In the genomic region with DNA sequence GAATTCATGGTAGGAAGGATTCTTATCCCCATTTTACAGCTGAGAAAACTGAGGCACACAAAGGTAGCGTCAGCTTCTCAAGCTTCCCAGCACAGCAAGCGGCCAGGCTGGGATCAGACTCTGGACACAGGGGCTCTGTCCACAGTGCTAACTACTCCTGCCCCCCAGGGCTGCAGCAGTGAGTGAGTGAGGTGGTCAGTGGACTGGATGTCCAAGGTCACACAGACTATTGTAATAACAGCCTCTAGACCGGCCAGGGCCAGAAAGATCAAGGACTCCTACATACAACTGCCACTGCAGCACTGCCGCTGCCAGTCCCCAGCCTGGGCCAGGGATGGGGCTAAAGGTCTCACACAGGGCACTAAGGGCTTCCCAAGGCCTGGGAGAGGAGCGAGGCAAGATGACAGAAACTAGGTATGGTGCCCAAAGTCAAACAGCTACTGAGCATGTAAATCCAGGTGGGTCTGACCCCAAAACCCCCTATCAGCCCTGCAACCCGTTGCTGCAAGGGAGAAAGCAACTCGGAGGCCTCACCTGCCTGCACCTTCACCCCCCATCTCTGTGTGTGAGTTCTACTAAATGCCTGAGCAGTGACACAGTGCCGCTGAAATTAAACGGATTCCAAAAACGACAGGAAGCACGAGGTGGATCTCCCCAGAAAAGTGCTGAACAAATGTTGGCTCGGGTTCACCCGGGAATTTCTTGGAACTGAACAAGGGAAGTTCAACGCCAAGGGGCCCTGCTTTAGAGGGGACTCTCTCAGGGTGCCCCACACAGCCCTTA, we compare ENCODE assay signal across 8 cellular contexts.
DNase-seq lines count a peak whose midpoint lies in the region; ATAC-seq and TF ChIP-seq lines count a peak whose summit lies in the region.

No MANE protein-coding gene starts in this region.

- H3K9me3 Mint-ChIP-seq in activated CD4-positive, alpha-beta T cell treated with anti-CD3 and anti-CD28 coated beads, Interleukin-2, amount 10 ng/mL, durations not matched to agents 7 days and 5 days = no peaks in the 10 kb centered on the region

- intact Hi-C loops in body of pancreas (cut with DNase I) = no loop called here

- H3K36me3 Mint-ChIP-seq in activated CD4-positive, alpha-beta T cell treated with anti-CD3 and anti-CD28 coated beads, Interleukin-2, amount 10 ng/mL, durations not matched to agents 7 days and 5 days (ENCODE audit: low read depth) = no peaks in the 10 kb centered on the region

- no peak for TF ChIP-seq EP300 in upper lobe of left lung (IDR thresholded peaks at IDR 0.05)

- ATAC-seq in body of pancreas = peak; percentile 16
- no peak for ATAC-seq in lung (ENCODE audit: insufficient read depth, low FRiP score)
- ATAC-seq in upper lobe of left lung (ENCODE audit: low FRiP score in 2 of 2) = no peak
- no peak for ATAC-seq in GM19035 (IDR thresholded peaks at IDR 0.05; ENCODE audit: unreplicated experiment)

- H3K4me1 ChIP-seq in body of pancreas (peaks cover 47% of the 10 kb centered on the region), lung (ENCODE audit: control insufficient read depth in 2 of 2, insufficient read depth in 2 of 2, low read length in 2 of 2) (peaks cover 8 to 29% of the 10 kb centered on the region in 2 donors), upper lobe of left lung (peaks cover 45 to 65% (median 56%) of the 10 kb centered on the region in 4 donors)

- H3K9me3 ChIP-seq in body of pancreas (no peaks in the 10 kb centered on the region), lung (ENCODE audit: control insufficient read depth in 2 of 2, insufficient read depth in 1 of 2, low read length in 1 of 2) (no peaks in the 10 kb centered on the region), upper lobe of left lung (no peaks in the 10 kb centered on the region)

- no peaks in the 10 kb centered on the region for H3K27me3 Mint-ChIP-seq in activated CD4-positive, alpha-beta T cell treated with anti-CD3 and anti-CD28 coated beads, Interleukin-2, amount 10 ng/mL, durations not matched to agents 7 days and 5 days

- TF ChIP-seq POLR2A in body of pancreas (IDR thresholded peaks at IDR 0.05) (peak in 1 of 3 donors; percentile 31), upper lobe of left lung (IDR thresholded peaks at IDR 0.05) (no peak), erythroblast (IDR thresholded peaks at IDR 0.05; ENCODE audit: low read length) (no peak)

- H3K36me3 ChIP-seq in body of pancreas (replicated peaks in 1 of 2; ENCODE audit: insufficient read depth in 1 of 2, low read depth in 2 of 2) (no peaks in the 10 kb centered on the region), lung (ENCODE audit: control insufficient read depth in 2 of 2, insufficient read depth in 2 of 2, low read length in 2 of 2) (no peaks in the 10 kb centered on the region), upper lobe of left lung (no peaks in the 10 kb centered on the region)

- POLR2A ChIA-PET in activated CD4-positive, alpha-beta T cell treated with anti-CD3 and anti-CD28 coated beads, Interleukin-2, amount 10 ng/mL, durations not matched to agents 7 days and 5 days (lab: Charles Lee) = interaction anchor here (0.6 to 0.7 kb wide), 2 partner anchors 8 to 56 kb away, joined by 3 read pairs; no protein-coding TSS in a partner anchor

- TF ChIP-seq CTCF in body of pancreas (IDR thresholded peaks at IDR 0.05) (no peak), lung (IDR thresholded peaks at IDR 0.05; ENCODE audit: control extremely low read depth, extremely low read depth) (no peak), upper lobe of left lung (IDR thresholded peaks at IDR 0.05) (no peak)

- no peak for DNase-seq in activated CD4-positive, alpha-beta T cell treated with anti-CD3 and anti-CD28 coated beads, Interleukin-2, amount 10 ng/mL, durations not matched to agents 7 days and 5 days
- no peak for DNase-seq in activated CD4-positive, alpha-beta T cell treated with anti-CD3 and anti-CD28 coated beads for 4 hours
- peak in 3 of 4 donors; percentile 37 to 50 (median 44) for DNase-seq in body of pancreas
- no peak for DNase-seq in lung (ENCODE audit: low spot score)
- no peak for DNase-seq in upper lobe of left lung
- no peak for DNase-seq in cerebellar nuclear complex (lab: John Stamatoyannopoulos, UW)
- DNase-seq in erythroblast (lab: John Stamatoyannopoulos, UW) = no peak

- H3K4me3 Mint-ChIP-seq in activated CD4-positive, alpha-beta T cell treated with anti-CD3 and anti-CD28 coated beads, Interleukin-2, amount 10 ng/mL, durations not matched to agents 7 days and 5 days = peak overlapping the region; percentile 85

- no peak overlapping the region for H3K27ac Mint-ChIP-seq in activated CD4-positive, alpha-beta T cell treated with anti-CD3 and anti-CD28 coated beads, Interleukin-2, amount 10 ng/mL, durations not matched to agents 7 days and 5 days

- H3K4me1 Mint-ChIP-seq in activated CD4-positive, alpha-beta T cell treated with anti-CD3 and anti-CD28 coated beads, Interleukin-2, amount 10 ng/mL, durations not matched to agents 7 days and 5 days = peaks cover 53% of the 10 kb centered on the region

- no peak overlapping the region for H3K4me3 ChIP-seq in body of pancreas
- no peak overlapping the region for H3K4me3 ChIP-seq in lung
- peak overlapping the region in 2 of 4 donors; percentile 88 to 94 for H3K4me3 ChIP-seq in upper lobe of left lung

- CTCF ChIA-PET in activated CD4-positive, alpha-beta T cell treated with anti-CD3 and anti-CD28 coated beads, Interleukin-2, amount 10 ng/mL, durations not matched to agents 7 days and 5 days (lab: Charles Lee) = interaction anchor here (1.5 kb wide), 1 partner anchor 7 kb away, joined by 4 read pairs; no protein-coding TSS in a partner anchor

- 31 to 40% methylated on average over 12 to 14 of the region's 14 CpGs for WGBS in body of pancreas, 2 donors
- WGBS in lung, 2 donors = 35 to 43% methylated on average over 14 of the region's 14 CpGs
- WGBS in upper lobe of left lung, 2 donors = 35 to 41% methylated on average over 9 to 14 of the region's 14 CpGs

- H3K27ac ChIP-seq in body of pancreas = peak overlapping the region; percentile 59 to 89 (median 88)
- peak overlapping the region; percentile 58 to 74 for H3K27ac ChIP-seq in lung (ENCODE audit: low read depth in 1 of 2, low read length in 1 of 2)
- peak overlapping the region; percentile 78 to 94 (median 87) for H3K27ac ChIP-seq in upper lobe of left lung

- H3K27me3 ChIP-seq in body of pancreas (no peaks in the 10 kb centered on the region), lung (ENCODE audit: control insufficient read depth, insufficient read depth) (no peaks in the 10 kb centered on the region), upper lobe of left lung (no peaks in the 10 kb centered on the region)

Comparison
In these comparisons a context has a peak if more than half of its experiments do, and no peak if none do; other contexts are left out.
1. DNase-seq: peak in body of pancreas (3 of 4); none in activated CD4-positive, alpha-beta T cell treated with anti-CD3 and anti-CD28 coated beads, Interleukin-2, amount 10 ng/mL, durations not matched to agents 7 days and 5 days (single experiment), activated CD4-positive, alpha-beta T cell treated with anti-CD3 and anti-CD28 coated beads for 4 hours (0 of 2), lung (single experiment), upper lobe of left lung (0 of 2), cerebellar nuclear complex (0 of 2) and erythroblast (0 of 2).
2. Peak in every context shown above with its lines, with median percentiles within 50 percentile points of each other: H3K27ac ChIP-seq.